Comparison of ENCODE assay signal across 1 cellular context in the genomic region with DNA sequence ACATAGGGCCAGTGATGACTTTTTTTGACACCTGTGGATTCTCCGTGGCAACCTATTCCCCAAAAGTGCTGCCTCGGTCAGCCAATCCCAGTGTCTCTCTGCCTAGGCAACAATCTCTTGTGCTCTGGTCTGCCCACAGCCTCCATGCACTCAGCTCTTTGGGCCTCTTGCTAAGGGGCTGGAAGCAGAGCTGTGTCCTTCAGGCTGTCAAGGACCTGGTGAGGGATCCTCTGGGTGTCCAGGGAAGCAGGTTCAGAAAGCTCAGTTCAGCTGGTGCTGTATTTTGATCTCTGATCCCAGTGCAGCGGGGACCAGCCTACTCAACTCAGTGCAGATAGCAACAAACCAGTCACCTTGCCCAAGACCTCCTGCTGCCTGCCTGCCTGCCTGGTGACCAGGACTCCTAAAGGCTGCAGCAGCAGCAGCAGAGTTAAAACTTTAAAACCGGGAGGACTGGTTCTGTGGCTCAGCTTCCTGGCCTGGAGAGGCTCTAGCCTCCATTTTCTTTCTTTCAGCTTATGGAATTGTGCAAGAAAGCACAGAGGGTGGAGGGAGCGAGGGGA.
A peak's percentile ranks its signal among the peaks of the same experiment; 100 is the strongest.
TF ChIP-seq lines count a peak whose summit lies in the region.

No MANE protein-coding gene starts in this region.

TF ChIP-seq in Ishikawa, 13 proteins besides CTCF, POLR2A, EP300 and RAD21 (continued from another document):
- TF ChIP-seq TEAD4 (IDR thresholded peaks at IDR 0.05) (peak; percentile 33; the same call in 1 of the 2 replicates), YY1 (IDR thresholded peaks at IDR 0.05; ENCODE audit: low read depth) (peak; percentile 86), TCF12 (IDR thresholded peaks at IDR 0.05; ENCODE audit: low read depth) (peak; percentile 68), EGR1 (IDR thresholded peaks at IDR 0.05) (no peak)
